In genomic region chr22:27962268-27963191, GRCh38 we compare ENCODE assay signal across 14 cellular contexts. TPM values are rescaled to one million over a fixed set of nuclear protein-coding genes. Genes with fewer than 3 reads are reported as not detected.
DNase-seq lines count a peak whose midpoint lies in the region; FAIRE-seq and TF ChIP-seq lines count a peak whose summit lies in the region.
"Had no signal": no experiment of that assay in that cellular context is flagged by ENCODE, and none has a peak within 500 bp of the region (broad histone marks: within the 10 kb centered on the region; RNA-seq: fewer than 3 reads in every experiment).

No MANE protein-coding gene starts in this region.

- H3K36me3 Mint-ChIP-seq in activated naive CD4-positive, alpha-beta T cell treated with anti-CD3 and anti-CD28 coated beads for 36 hours (ENCODE audit: low read depth): no peaks in the 10 kb centered on the region

- intact Hi-C loops in endothelial cell of umbilical vein (cut with micrococcal nuclease): no loop called here
- intact Hi-C loops in activated naive CD4-positive, alpha-beta T cell treated with anti-CD3 and anti-CD28 coated beads for 36 hours (cut with micrococcal nuclease): no loop called here
- intact Hi-C loops in stomach (cut with DNase I; ENCODE audit: low total_unique reads): no loop called here

- H3K4me2 ChIP-seq in endothelial cell of umbilical vein (ENCODE audit: insufficient read depth, low read length): no peak overlapping the region

- CTCF ChIA-PET in HEK293T (lab: Yijun Ruan, JAX) (interaction anchor here (0.8 to 1.3 kb wide), 2 partner anchors 28 to 43 kb away, joined by 3 read pairs; no protein-coding TSS in a partner anchor), endothelial cell of umbilical vein (lab: Charles Lee) (interaction anchor here (1.3 kb wide), 1 partner anchor 21 kb away, joined by 4 read pairs; no protein-coding TSS in a partner anchor)
- CTCF ChIA-PET in activated naive CD4-positive, alpha-beta T cell treated with anti-CD3 and anti-CD28 coated beads for 36 hours (lab: Charles Lee): no interaction called here

- FAIRE-seq in endothelial cell of umbilical vein (lab: Jason Lieb, UNC): peak; percentile 76

- no peaks in the 10 kb centered on the region for H3K4me1 Mint-ChIP-seq in activated naive CD4-positive, alpha-beta T cell treated with anti-CD3 and anti-CD28 coated beads for 36 hours (ENCODE audit: low read depth)

- no peaks in the 10 kb centered on the region for H3K9me3 Mint-ChIP-seq in activated naive CD4-positive, alpha-beta T cell treated with anti-CD3 and anti-CD28 coated beads for 36 hours
- H3K9me3 Mint-ChIP-seq: stimulated activated naive CD8-positive, alpha-beta T cell treated with anti-CD3 and anti-CD28 coated beads, Interleukin-15, Interleukin-2, amounts not matched to agents 100 ng/mL and 50 ng/mL, for 24 hours had no signal

- DNase-seq in AG10803 (ENCODE audit: low read depth) (peak; percentile 30), HEK293T (ENCODE audit: extremely low spot score) (peak; percentile 58), endothelial cell of umbilical vein (ENCODE audit: low read depth, low spot score) (peak; percentile 39), myocyte (ENCODE audit: low read depth) (peak; percentile 98), midbrain (lab: John Stamatoyannopoulos, UW) (no peak), stomach (no peak)
- no peak for DNase-seq in activated naive CD4-positive, alpha-beta T cell treated with anti-CD3 and anti-CD28 coated beads for 36 hours
- no peak for DNase-seq in stimulated activated naive CD4-positive, alpha-beta T cell (lab: John Stamatoyannopoulos, UW)
- DNase-seq: glutamatergic neuron; NCI-H526; ovary; stimulated activated CD4-positive, alpha-beta T cell treated with anti-CD3 and anti-CD28 coated beads, Interleukin-4, amount 100 ng/mL, for 24 hours had no signal

- dilution Hi-C loops in endothelial cell of umbilical vein (cut with MboI; ENCODE audit: extremely low pct_ligation_motif_present, low sequenced_read_pairs): no loop called here

- H3K79me2 ChIP-seq in endothelial cell of umbilical vein (ENCODE audit: control insufficient read depth, insufficient read depth, low read length): no peaks in the 10 kb centered on the region

- H3K27ac ChIP-seq in endothelial cell of umbilical vein (ENCODE audit: insufficient read depth, low read depth, low read length) (no peak overlapping the region), stomach (peak overlapping the region in 1 of 5 donors; percentile 5)

- TF ChIP-seq CTCF in AG10803 (conservative IDR thresholded peaks at IDR 0.05; ENCODE audit: low read length) (no peak), endothelial cell of umbilical vein (IDR thresholded peaks at IDR 0.05; ENCODE audit: extremely low read depth in 1 of 2, insufficient read depth in 1 of 2, low read depth in 1 of 2, low read length in 2 of 2) (no peak), stomach (IDR thresholded peaks at IDR 0.05) (no peak)

- no peak overlapping the region for H3K27ac Mint-ChIP-seq in activated naive CD4-positive, alpha-beta T cell treated with anti-CD3 and anti-CD28 coated beads for 36 hours
- H3K27ac Mint-ChIP-seq: stimulated activated naive CD8-positive, alpha-beta T cell treated with anti-CD3 and anti-CD28 coated beads, Interleukin-15, Interleukin-2, amounts not matched to agents 100 ng/mL and 50 ng/mL, for 24 hours had no signal

- H3K4me3 Mint-ChIP-seq in activated naive CD4-positive, alpha-beta T cell treated with anti-CD3 and anti-CD28 coated beads for 36 hours: no peak overlapping the region
- H3K4me3 Mint-ChIP-seq: stimulated activated naive CD8-positive, alpha-beta T cell treated with anti-CD3 and anti-CD28 coated beads, Interleukin-15, Interleukin-2, amounts not matched to agents 100 ng/mL and 50 ng/mL, for 24 hours had no signal

- 64 to 72% (median 70%) methylated on average over 9 of the region's 9 CpGs for WGBS in stomach, 5 donors

- H3K4me1 ChIP-seq in endothelial cell of umbilical vein (ENCODE audit: control insufficient read depth, extremely low read depth, insufficient read depth, low read length) (peaks cover 10% of the 10 kb centered on the region), stomach (peaks cover 0 to 22% (median 0%) of the 10 kb centered on the region in 4 donors)

- H3K9me3 ChIP-seq in endothelial cell of umbilical vein (replicated peaks; ENCODE audit: control insufficient read depth, insufficient read depth, low read length) (no peaks in the 10 kb centered on the region), stomach (no peaks in the 10 kb centered on the region)
- H3K9me3 ChIP-seq: ovary had no signal

- no peaks in the 10 kb centered on the region for H3K9me1 ChIP-seq in endothelial cell of umbilical vein (replicated peaks; ENCODE audit: control insufficient read depth, extremely low read depth, insufficient read depth, low read length)

- no peaks in the 10 kb centered on the region for H3K36me3 ChIP-seq in endothelial cell of umbilical vein (ENCODE audit: control insufficient read depth in 2 of 2, extremely low read depth in 1 of 2, insufficient read depth in 2 of 2, low read length in 2 of 2)
- H3K36me3 ChIP-seq in stomach: no peaks in the 10 kb centered on the region
- H3K36me3 ChIP-seq: ovary had no signal

- no TSS peak for BruUV-seq in endothelial cell of umbilical vein (replicated peaks; lab: Mats Ljungman, UMichigan)

- H3K27me3 ChIP-seq in endothelial cell of umbilical vein (ENCODE audit: control insufficient read depth in 2 of 2, insufficient read depth in 2 of 2, low read length in 2 of 2): no peaks in the 10 kb centered on the region
- no peaks in the 10 kb centered on the region for H3K27me3 ChIP-seq in stomach
- H3K27me3 ChIP-seq: dorsolateral prefrontal cortex, ovary had no signal

- H3K4me3 ChIP-seq in AG10803 (ENCODE audit: low read length) (no peak overlapping the region), endothelial cell of umbilical vein (replicated peaks in 1 of 3; ENCODE audit: insufficient read depth in 1 of 3, low read depth in 1 of 3, low read length in 3 of 3) (no peak overlapping the region), stomach (no peak overlapping the region)
- H3K4me3 ChIP-seq: dorsolateral prefrontal cortex, ovary had no signal

- TF ChIP-seq POLR2A in endothelial cell of umbilical vein (IDR thresholded peaks at IDR 0.05; ENCODE audit: low read depth, low read length) (no peak), stomach (IDR thresholded peaks at IDR 0.05) (no peak)

- H4K20me1 ChIP-seq in endothelial cell of umbilical vein (replicated peaks; ENCODE audit: control insufficient read depth, extremely low read depth, insufficient read depth, low read length): no peaks in the 10 kb centered on the region

- TF ChIP-seq EP300 in stomach (IDR thresholded peaks at IDR 0.05): no peak

- POLR2A ChIA-PET in HEK293T (lab: Yijun Ruan, JAX) (interaction anchor here (1.2 kb wide), 1 partner anchor 43 kb away, joined by 4 read pairs; the partner anchor contains the start of gene PITPNB), endothelial cell of umbilical vein (lab: Charles Lee) (no interaction called here)

- no peak overlapping the region for H3K9ac ChIP-seq in endothelial cell of umbilical vein (replicated peaks; ENCODE audit: extremely low read depth, insufficient read depth, low read length)

- no peaks in the 10 kb centered on the region for H3K27me3 Mint-ChIP-seq in activated naive CD4-positive, alpha-beta T cell treated with anti-CD3 and anti-CD28 coated beads for 36 hours (ENCODE audit: low read depth)
- H3K27me3 Mint-ChIP-seq: stimulated activated naive CD8-positive, alpha-beta T cell treated with anti-CD3 and anti-CD28 coated beads, Interleukin-15, Interleukin-2, amounts not matched to agents 100 ng/mL and 50 ng/mL, for 24 hours had no signal

- no peak overlapping the region for H2AFZ ChIP-seq in endothelial cell of umbilical vein (ENCODE audit: low read depth, low read length)

TF ChIP-seq in HEK293T, 16 proteins besides CTCF, POLR2A, EP300 and RAD21 (continues in another document):
- TF ChIP-seq SP1 (IDR thresholded peaks at IDR 0.05) (no peak), ZNF384 (IDR thresholded peaks at IDR 0.05) (peak; percentile 64; the same call in 1 of the 2 replicates), CTBP1 (IDR thresholded peaks at IDR 0.05; ENCODE audit: borderline replicate concordance) (peak; percentile 71; the same call in 1 of the 2 replicates), FOXK2 (IDR thresholded peaks at IDR 0.05) (no peak)

TF ChIP-seq in endothelial cell of umbilical vein, 7 proteins besides CTCF, POLR2A, EP300 and RAD21:
- TF ChIP-seq MAX (IDR thresholded peaks at IDR 0.05; ENCODE audit: insufficient read depth, insufficient read length) (no peak), EZH2 (IDR thresholded peaks at IDR 0.05; ENCODE audit: borderline replicate concordance, low read depth, low read length, severe bottlenecking) (no peak), FOS (IDR thresholded peaks at IDR 0.05; ENCODE audit: borderline replicate concordance, insufficient read depth, low read length) (no peak), JUN (IDR thresholded peaks at IDR 0.05; ENCODE audit: borderline replicate concordance, insufficient read depth, insufficient read length, low read depth) (no peak), POLR2AphosphoS5 (IDR thresholded peaks at IDR 0.05; ENCODE audit: insufficient read depth, low read depth, low read length) (no peak), MYC (IDR thresholded peaks at IDR 0.05; ENCODE audit: low read depth, low read length) (no peak), GATA2 (IDR thresholded peaks at IDR 0.05; ENCODE audit: insufficient read depth, insufficient read length, low read depth, low read length) (no peak)

RNA-seq across cellular contexts. Expression of gene PITPNB, which starts 43.5 kb away (rescaled TPM):
- 108 and 109 TPM in 2 replicates for total RNA-seq in endothelial cell of umbilical vein
- 26.3 and 29.7 TPM in 2 replicates for polyA plus RNA-seq in endothelial cell of umbilical vein
- polyA plus RNA-seq in endothelial cell of umbilical vein (2011; cell fraction: cytosol; rRNA removed): 35.6 and 36.6 TPM in 2 replicates
- polyA plus RNA-seq in endothelial cell of umbilical vein (2011; cell fraction: nucleus; rRNA removed): 57.1 and 71.9 TPM in 2 replicates
- polyA plus RNA-seq in endothelial cell of umbilical vein (2012): 65.7 and 80.5 TPM in 2 replicates
- 51.8 and 62.6 TPM in 2 replicates for polyA minus RNA-seq in endothelial cell of umbilical vein
- polyA minus RNA-seq in endothelial cell of umbilical vein (2011; cell fraction: cytosol; rRNA and poly(A)+ RNA removed): 23.5 TPM
- polyA minus RNA-seq in endothelial cell of umbilical vein (2011; cell fraction: nucleus; rRNA and poly(A)+ RNA removed): 78.0 and 133 TPM in 2 replicates
- total RNA-seq in myocyte: 20.5 and 21.0 TPM in 2 replicates
- polyA plus RNA-seq in myocyte (2012): 32.3 TPM
- total RNA-seq in activated naive CD4-positive, alpha-beta T cell treated with anti-CD3 and anti-CD28 coated beads for 36 hours: 10 to 100 TPM; 76.4 to 78.7 TPM
- total RNA-seq in stomach: 10 to 100 TPM in 4 of 5 donors, 1 to 10 TPM in 1; 6.7 to 91.6 (median 30.3) TPM
- 10 to 100 TPM; 24.0 to 39.4 (median 28.1) TPM for polyA plus RNA-seq in stomach

Comparison
In these comparisons a context has a peak if more than half of its experiments do, and no peak if none do; other contexts are left out.
1. DNase-seq: peak in AG10803 (single experiment), HEK293T (single experiment), endothelial cell of umbilical vein (single experiment) and myocyte (single experiment); none in activated naive CD4-positive, alpha-beta T cell treated with anti-CD3 and anti-CD28 coated beads for 36 hours (single experiment), stimulated activated naive CD4-positive, alpha-beta T cell (0 of 6), midbrain (single experiment) and stomach (single experiment).